Comparison of ENCODE assay signal across 19 cellular contexts in genomic region chr20:51338692-51339440, GRCh38.
DNase-seq lines count a peak whose midpoint lies in the region; ATAC-seq and TF ChIP-seq lines count a peak whose summit lies in the region.
"Had no signal": no experiment of that assay in that cellular context is flagged by ENCODE, and none has a peak within 500 bp of the region (broad histone marks: within the 10 kb centered on the region; RNA-seq: fewer than 3 reads in every experiment).

No MANE protein-coding gene starts in this region.

- no peak overlapping the region for H3K27ac Mint-ChIP-seq in activated T-cell treated with anti-CD3 and anti-CD28 coated beads, Interleukin-2, amount 50 U/mL, for 72 hours

- no peak for ATAC-seq in HG02970 (IDR thresholded peaks at IDR 0.05; ENCODE audit: low FRiP score, unreplicated experiment)
- ATAC-seq in activated T-cell treated with anti-CD3 and anti-CD28 coated beads, Interleukin-2, amount 50 U/mL, for 72 hours (replicated peaks in 1 of 2) = no peak

- H3K36me3 ChIP-seq in SJSA1 = no peaks in the 10 kb centered on the region
- no peaks in the 10 kb centered on the region for H3K36me3 ChIP-seq in spleen
- H3K36me3 ChIP-seq: ascending aorta, Peyer's patch, sigmoid colon had no signal

- WGBS in spleen, 5 donors = 90 to 92% (median 91%) methylated on average over 5 of the region's 5 CpGs

- H3K4me1 ChIP-seq in SJSA1 (replicated peaks) = peaks cover 42% of the 10 kb centered on the region
- peaks cover 0 to 12% (median 3%) of the 10 kb centered on the region in 6 donors for H3K4me1 ChIP-seq in spleen
- H3K4me1 ChIP-seq: ascending aorta, Peyer's patch, sigmoid colon had no signal

- H3K4me3 ChIP-seq in SJSA1 (no peak overlapping the region), spleen (no peak overlapping the region)
- H3K4me3 ChIP-seq: ascending aorta, hepatocyte, Peyer's patch, sigmoid colon had no signal

- H3K27me3 ChIP-seq in SJSA1 (replicated peaks) (no peaks in the 10 kb centered on the region), spleen (replicated peaks in 1 of 7) (no peaks in the 10 kb centered on the region)
- H3K27me3 ChIP-seq: ascending aorta, hepatocyte, Peyer's patch, sigmoid colon had no signal

- TF ChIP-seq CTCF in spleen (IDR thresholded peaks at IDR 0.05 in 8 of 11, conservative IDR thresholded peaks at IDR 0.05 in 3 of 11) = no peak

- peaks cover 10% of the 10 kb centered on the region for H3K4me1 Mint-ChIP-seq in activated T-cell treated with anti-CD3 and anti-CD28 coated beads, Interleukin-2, amount 50 U/mL, for 72 hours (ENCODE audit: low read depth)

- H3K9me3 ChIP-seq in SJSA1 (replicated peaks) = 0 out of 2 replicates have a peak, but pooled peaks cover 2% of the 10 kb centered on the region
- peaks cover 0 to 5% (median 0%) of the 10 kb centered on the region in 8 donors for H3K9me3 ChIP-seq in spleen
- H3K9me3 ChIP-seq: ascending aorta, Peyer's patch, sigmoid colon had no signal

- H3K27ac ChIP-seq in SJSA1 (0 out of 2 replicates have a peak overlapping the region, but pooled peaks have one; percentile 2), spleen (peak overlapping the region in 5 of 8 donors; percentile 41 to 59 (median 45))
- H3K27ac ChIP-seq: ascending aorta, hepatocyte, Peyer's patch, sigmoid colon had no signal

- intact Hi-C loops in spleen (cut with DNase I; ENCODE audit: low total_unique reads) = no loop called here

- DNase-seq in HT1080 (ENCODE audit: low read depth) = peak; percentile 66
- DNase-seq in SJSA1 (ENCODE audit: low read depth in 1 of 2, low spot score in 2 of 2) = no peak
- peak; percentile 4 to 8 for DNase-seq in erythroblast (lab: John Stamatoyannopoulos, UW)
- no peak for DNase-seq in spleen
- no peak for DNase-seq in DMS153 (lab: John Stamatoyannopoulos, UW)
- DNase-seq in activated T-cell treated with anti-CD3 and anti-CD28 coated beads, Interleukin-2, amount 50 U/mL, for 72 hours = no peak
- DNase-seq: activated effector memory CD4-positive, alpha-beta T cell treated with Interleukin-2 at 50 U/mL for 16 hours; C1 segment of cervical spinal cord; kidney glomerular epithelial cell; midbrain; occipital lobe; Peyer's patch; sigmoid colon; stimulated activated CD4-positive, alpha-beta T cell treated with anti-CD3 and anti-CD28 coated beads, Interleukin-4, amount 100 ng/mL, for 24 hours; stimulated activated CD8-positive, alpha-beta memory T cell treated with anti-CD3 and anti-CD28 coated beads, Interleukin-4, amount 100 ng/mL, for 48 hours; T-helper 1 cell had no signal

- no peak for TF ChIP-seq POLR2A in erythroblast (IDR thresholded peaks at IDR 0.05; ENCODE audit: low read length)
- no peak for TF ChIP-seq POLR2A in spleen (IDR thresholded peaks at IDR 0.05)

- no peak overlapping the region for H3K4me3 Mint-ChIP-seq in activated T-cell treated with anti-CD3 and anti-CD28 coated beads, Interleukin-2, amount 50 U/mL, for 72 hours

- peaks cover 0 to 2% of the 10 kb centered on the region in 2 donors for H3K9me3 Mint-ChIP-seq in activated T-cell treated with anti-CD3 and anti-CD28 coated beads, Interleukin-2, amount 50 U/mL, for 72 hours

- peaks cover 18% of the 10 kb centered on the region for H3K27me3 Mint-ChIP-seq in activated T-cell treated with anti-CD3 and anti-CD28 coated beads, Interleukin-2, amount 50 U/mL, for 72 hours (ENCODE audit: low read depth)

- H3K36me3 Mint-ChIP-seq in activated T-cell treated with anti-CD3 and anti-CD28 coated beads, Interleukin-2, amount 50 U/mL, for 72 hours (ENCODE audit: insufficient read depth in 2 of 2) = no peaks in the 10 kb centered on the region

Comparison
In these comparisons a context has a peak if more than half of its experiments do, and no peak if none do; other contexts are left out.
1. DNase-seq: peak in HT1080 (single experiment) and erythroblast (2 of 2); none in SJSA1 (0 of 2), spleen (single experiment), DMS153 (single experiment) and activated T-cell treated with anti-CD3 and anti-CD28 coated beads, Interleukin-2, amount 50 U/mL, for 72 hours (0 of 2).